Comparison of ENCODE assay signal across 37 cellular contexts in genomic region chr11:115158053-115158452, GRCh38.
"Had no signal": no experiment of that assay in that cellular context is flagged by ENCODE, and none has a peak within 500 bp of the region (broad histone marks: within the 10 kb centered on the region; RNA-seq: fewer than 3 reads in every experiment).

No MANE protein-coding gene starts in this region.

- FAIRE-seq: astrocyte, TTC549 had no signal

- H3K4me3 ChIP-seq: adrenal gland, body of pancreas, breast epithelium had no signal

- H3K4me3 Mint-ChIP-seq: activated B cell treated with CpG ODN at 0.5 μM for 24 hours; activated CD4-positive, alpha-beta memory T cell treated with anti-CD3 and anti-CD28 coated beads for 36 hours; activated CD4-positive, alpha-beta T cell treated with anti-CD3 and anti-CD28 coated beads, Interleukin-2, amount 10 ng/mL, durations not matched to agents 24 days and 14 days; activated CD8-positive, alpha-beta T cell treated with anti-CD3 and anti-CD28 coated beads for 36 hours; activated naive CD4-positive, alpha-beta T cell treated with anti-CD3 and anti-CD28 coated beads for 36 hours; activated naive CD8-positive, alpha-beta T cell treated with anti-CD3 and anti-CD28 coated beads for 36 hours; activated T-cell treated with anti-CD3 and anti-CD28 coated beads, Interleukin-2, amount 50 U/mL, for 4 hours; activated T-cell treated with anti-CD3 and anti-CD28 coated beads, Interleukin-2, amount 50 U/mL, for 72 hours; activated T-helper 1 cell treated with anti-CD3 and anti-CD28 coated beads, Interleukin-12 subunit alpha, Interleukin-12 subunit beta, Interleukin-2, Interleukin-4 antibody, amounts not matched to agents 30 ng/mL and 10 ng/mL and 1 ng/mL, durations not matched to agents 14 hours and 24 hours and 36 hours; activated T-helper 17 cell treated with anti-CD3 and anti-CD28 coated beads, Interleukin-2, amount 50 U/mL, for 72 hours; T-helper 1 cell treated with Interleukin-12 subunit alpha and Interleukin-12 subunit beta and Interleukin-4 antibody, amounts not matched to agents 30 μg/mL and 1 μg/mL, for 36 hours; T-helper 2 cell treated with Interferon-gamma antibody and Interleukin-4, amounts not matched to agents 5 μg/mL and 100 μg/mL, for 36 hours had no signal

- H3K4me1 Mint-ChIP-seq: activated B cell treated with CpG ODN at 0.5 μM for 24 hours; activated naive CD8-positive, alpha-beta T cell treated with anti-CD3 and anti-CD28 coated beads for 36 hours; activated T-helper 17 cell treated with anti-CD3 and anti-CD28 coated beads, Interleukin-2, amount 50 U/mL, for 72 hours had no signal

- ATAC-seq: activated CD8-positive, alpha-beta T cell treated with anti-CD3 and anti-CD28 coated beads for 36 hours; activated naive CD4-positive, alpha-beta T cell treated with anti-CD3 and anti-CD28 coated beads, Interleukin-2, amount 50 U/mL, for 72 hours; activated T-cell treated with anti-CD3 and anti-CD28 coated beads, Interleukin-2, amount 50 U/mL, for 4 hours; activated T-cell treated with anti-CD3 and anti-CD28 coated beads, Interleukin-2, amount 50 U/mL, for 72 hours; activated T-helper 17 cell treated with anti-CD3 and anti-CD28 coated beads, Interleukin-2, amount 50 U/mL, for 72 hours; body of pancreas had no signal

- H3K9me3 Mint-ChIP-seq: activated B cell treated with CpG ODN at 0.5 μM for 24 hours; activated CD4-positive, alpha-beta memory T cell treated with anti-CD3 and anti-CD28 coated beads for 36 hours; activated CD4-positive, alpha-beta T cell treated with anti-CD3 and anti-CD28 coated beads, Interleukin-2, amount 10 ng/mL, durations not matched to agents 24 days and 14 days; activated naive CD4-positive, alpha-beta T cell treated with anti-CD3 and anti-CD28 coated beads for 36 hours; activated naive CD8-positive, alpha-beta T cell treated with anti-CD3 and anti-CD28 coated beads for 36 hours; activated T-cell treated with anti-CD3 and anti-CD28 coated beads, Interleukin-2, amount 50 U/mL, for 4 hours; activated T-helper 1 cell treated with anti-CD3 and anti-CD28 coated beads, Interleukin-12 subunit alpha, Interleukin-12 subunit beta, Interleukin-2, Interleukin-4 antibody, amounts not matched to agents 30 ng/mL and 10 ng/mL and 1 ng/mL, durations not matched to agents 14 hours and 24 hours and 36 hours; T-helper 1 cell treated with Interleukin-12 subunit alpha and Interleukin-12 subunit beta and Interleukin-4 antibody, amounts not matched to agents 30 μg/mL and 1 μg/mL, for 36 hours had no signal

- H3K9me3 ChIP-seq: adrenal gland, body of pancreas, breast epithelium had no signal

- H3K36me3 ChIP-seq: adrenal gland, brain microvascular endothelial cell, breast epithelium had no signal

- H3K27me3 Mint-ChIP-seq: activated B cell treated with CpG ODN at 0.5 μM for 24 hours; activated CD4-positive, alpha-beta memory T cell treated with anti-CD3 and anti-CD28 coated beads for 36 hours; activated CD4-positive, alpha-beta T cell treated with anti-CD3 and anti-CD28 coated beads, Interleukin-2, amount 10 ng/mL, durations not matched to agents 24 days and 14 days; activated naive CD8-positive, alpha-beta T cell treated with anti-CD3 and anti-CD28 coated beads for 36 hours had no signal

- DNase-seq: activated B cell treated with CpG ODN at 0.5 μM for 24 hours; activated CD4-positive, alpha-beta memory T cell treated with anti-CD3 and anti-CD28 coated beads for 36 hours; activated CD4-positive, alpha-beta T cell treated with anti-CD3 and anti-CD28 coated beads for 4 hours; activated CD4-positive, alpha-beta T cell treated with anti-CD3 and anti-CD28 coated beads, Interleukin-2, amount 10 ng/mL, durations not matched to agents 24 days and 14 days; activated CD4-positive, alpha-beta T cell treated with anti-CD3 and anti-CD28 coated beads, Interleukin-2, amount 50 U/mL, for 1 hour; activated CD4-positive, alpha-beta T cell treated with anti-CD3 and anti-CD28 coated beads, Interleukin-2, amount 50 U/mL, for 4 hours; activated CD4-positive, CD25-positive, alpha-beta regulatory T cell treated with anti-CD3 and anti-CD28 coated beads, Interleukin-2, amount 50 U/mL, for 72 hours; activated CD8-positive, alpha-beta memory T cell treated with anti-CD3 and anti-CD28 coated beads, Interleukin-2, amount 50 U/mL, for 4 hours; activated CD8-positive, alpha-beta T cell treated with anti-CD3 and anti-CD28 coated beads for 36 hours; activated effector memory CD4-positive, alpha-beta T cell treated with anti-CD3 and anti-CD28 coated beads, Interleukin-2, amount 50 U/mL, for 16 hours; activated gamma-delta T cell treated with Interleukin-2 at 50 U/mL for 16 hours; activated naive CD4-positive, alpha-beta T cell; activated naive CD4-positive, alpha-beta T cell treated with anti-CD3 and anti-CD28 coated beads for 36 hours; activated naive CD4-positive, alpha-beta T cell treated with anti-CD3 and anti-CD28 coated beads, Interleukin-2, amount 50 U/mL, for 16 hours; activated naive CD8-positive, alpha-beta T cell treated with anti-CD3 and anti-CD28 coated beads for 36 hours; activated T-cell treated with anti-CD3 and anti-CD28 coated beads for 4 hours; activated T-cell treated with anti-CD3 and anti-CD28 coated beads, Interleukin-2, amount 50 U/mL, for 1 hour; activated T-cell treated with anti-CD3 and anti-CD28 coated beads, Interleukin-2, amount 50 U/mL, for 4 hours; activated T-cell treated with anti-CD3 and anti-CD28 coated beads, Interleukin-2, amount 50 U/mL, for 72 hours; adrenal gland; amniotic stem cell; aorta; body of pancreas; brain microvascular endothelial cell; central memory CD4-positive, alpha-beta T cell; T-helper 1 cell; T-helper 2 cell; T-helper 9 cell had no signal

- H3K27ac ChIP-seq: adrenal gland, body of pancreas, brain microvascular endothelial cell, breast epithelium, VCaP had no signal

- H3K27me3 ChIP-seq: adrenal gland, body of pancreas, brain microvascular endothelial cell had no signal

- H3K4me1 ChIP-seq: adrenal gland, body of pancreas, breast epithelium had no signal

- H3K27ac Mint-ChIP-seq: activated B cell treated with CpG ODN at 0.5 μM for 24 hours; activated CD4-positive, alpha-beta memory T cell treated with anti-CD3 and anti-CD28 coated beads for 36 hours; activated CD4-positive, alpha-beta T cell treated with anti-CD3 and anti-CD28 coated beads, Interleukin-2, amount 10 ng/mL, durations not matched to agents 24 days and 14 days; activated CD8-positive, alpha-beta T cell treated with anti-CD3 and anti-CD28 coated beads for 36 hours; activated naive CD4-positive, alpha-beta T cell treated with anti-CD3 and anti-CD28 coated beads for 36 hours; activated naive CD4-positive, alpha-beta T cell treated with anti-CD3 and anti-CD28 coated beads, Interleukin-2, amount 50 U/mL, for 72 hours; activated naive CD8-positive, alpha-beta T cell treated with anti-CD3 and anti-CD28 coated beads for 36 hours; activated T-cell treated with anti-CD3 and anti-CD28 coated beads, Interleukin-2, amount 50 U/mL, for 72 hours; activated T-helper 1 cell treated with anti-CD3 and anti-CD28 coated beads, Interleukin-12 subunit alpha, Interleukin-12 subunit beta, Interleukin-2, Interleukin-4 antibody, amounts not matched to agents 30 ng/mL and 10 ng/mL and 1 ng/mL, durations not matched to agents 14 hours and 24 hours and 36 hours; activated T-helper 17 cell treated with anti-CD3 and anti-CD28 coated beads, Interleukin-2, amount 50 U/mL, for 72 hours; T-helper 1 cell treated with Interleukin-12 subunit alpha and Interleukin-12 subunit beta and Interleukin-4 antibody, amounts not matched to agents 30 μg/mL and 1 μg/mL, for 36 hours; T-helper 2 cell treated with Interferon-gamma antibody and Interleukin-4, amounts not matched to agents 5 μg/mL and 100 μg/mL, for 36 hours had no signal

- H3K36me3 Mint-ChIP-seq: activated CD4-positive, alpha-beta memory T cell treated with anti-CD3 and anti-CD28 coated beads for 36 hours; activated naive CD4-positive, alpha-beta T cell treated with anti-CD3 and anti-CD28 coated beads, Interleukin-2, amount 50 U/mL, for 72 hours; activated naive CD8-positive, alpha-beta T cell treated with anti-CD3 and anti-CD28 coated beads for 36 hours had no signal
